10 cellular contexts compared by ENCODE assay signal in genomic region chr5:150498501-150498900, GRCh38. TPM values are rescaled to one million over a fixed set of nuclear protein-coding genes. Genes with fewer than 3 reads are reported as not detected.
A peak's percentile ranks its signal among the peaks of the same experiment; 100 is the strongest.
DNase-seq lines count a peak whose midpoint lies in the region; ATAC-seq and TF ChIP-seq lines count a peak whose summit lies in the region.
"Had no signal": no experiment of that assay in that cellular context is flagged by ENCODE, and none has a peak within 500 bp of the region (broad histone marks: within the 10 kb centered on the region; RNA-seq: fewer than 3 reads in every experiment).

No MANE protein-coding gene starts in this region.

- H3K36me3 Mint-ChIP-seq in glutamatergic neuron (ENCODE audit: unreplicated experiment) (no peaks in the 10 kb centered on the region), osteocyte (ENCODE audit: unreplicated experiment) (no peaks in the 10 kb centered on the region)
- no peaks in the 10 kb centered on the region for H3K36me3 Mint-ChIP-seq in activated T-cell treated with anti-CD3 and anti-CD28 coated beads, Interleukin-2, amount 50 U/mL, for 72 hours (ENCODE audit: insufficient read depth in 2 of 2)
- H3K36me3 Mint-ChIP-seq: CD4-positive, CD25-positive, alpha-beta regulatory T cell had no signal

- H3K4me3 ChIP-seq in AG04449 (ENCODE audit: low read depth, low read length), result peak overlapping the region; percentile 15

- peak overlapping the region; percentile 94 for H3K27ac Mint-ChIP-seq in glutamatergic neuron (ENCODE audit: unreplicated experiment)
- peak overlapping the region; percentile 94 for H3K27ac Mint-ChIP-seq in osteocyte (ENCODE audit: unreplicated experiment)
- H3K27ac Mint-ChIP-seq in activated T-cell treated with anti-CD3 and anti-CD28 coated beads, Interleukin-2, amount 50 U/mL, for 72 hours, result no peak overlapping the region
- H3K27ac Mint-ChIP-seq: activated naive CD8-positive, alpha-beta T cell treated with anti-CD3 and anti-CD28 coated beads, Interleukin-2, amount 50 U/mL, for 24 hours; CD4-positive, CD25-positive, alpha-beta regulatory T cell had no signal

- H3K27ac ChIP-seq in RWPE1, result peak overlapping the region; percentile 97

- H3K4me3 Mint-ChIP-seq in glutamatergic neuron (ENCODE audit: unreplicated experiment), result peak overlapping the region; percentile 75
- H3K4me3 Mint-ChIP-seq in osteocyte (ENCODE audit: unreplicated experiment), result no peak overlapping the region
- no peak overlapping the region for H3K4me3 Mint-ChIP-seq in activated T-cell treated with anti-CD3 and anti-CD28 coated beads, Interleukin-2, amount 50 U/mL, for 72 hours
- H3K4me3 Mint-ChIP-seq: activated naive CD8-positive, alpha-beta T cell treated with anti-CD3 and anti-CD28 coated beads, Interleukin-2, amount 50 U/mL, for 24 hours had no signal

- DNase-seq in AG04449 (ENCODE audit: low read depth, low spot score), result no peak
- DNase-seq in RWPE1 (ENCODE audit: low spot score), result no peak
- DNase-seq in glutamatergic neuron, result no peak
- DNase-seq in osteocyte (ENCODE audit: extremely low spot score, unreplicated experiment), result no peak
- no peak for DNase-seq in OCI-M1 (lab: John Stamatoyannopoulos, UW)
- DNase-seq in activated T-cell treated with anti-CD3 and anti-CD28 coated beads, Interleukin-2, amount 50 U/mL, for 72 hours, result no peak
- DNase-seq: activated naive CD8-positive, alpha-beta T cell treated with anti-CD3 and anti-CD28 coated beads, Interleukin-2, amount 50 U/mL, for 24 hours; CD4-positive, CD25-positive, alpha-beta regulatory T cell had no signal

- ATAC-seq in GM18511 (IDR thresholded peaks at IDR 0.05; ENCODE audit: unreplicated experiment) (no peak), GM18870 (IDR thresholded peaks at IDR 0.05; ENCODE audit: unreplicated experiment) (no peak)
- no peak for ATAC-seq in activated T-cell treated with anti-CD3 and anti-CD28 coated beads, Interleukin-2, amount 50 U/mL, for 72 hours (replicated peaks in 1 of 2)
- ATAC-seq: activated naive CD8-positive, alpha-beta T cell treated with anti-CD3 and anti-CD28 coated beads, Interleukin-2, amount 50 U/mL, for 24 hours had no signal

- H3K4me1 Mint-ChIP-seq in glutamatergic neuron (ENCODE audit: low read depth, unreplicated experiment) (peaks cover 49% of the 10 kb centered on the region), osteocyte (ENCODE audit: unreplicated experiment) (peaks cover 62% of the 10 kb centered on the region)
- no peaks in the 10 kb centered on the region for H3K4me1 Mint-ChIP-seq in activated T-cell treated with anti-CD3 and anti-CD28 coated beads, Interleukin-2, amount 50 U/mL, for 72 hours (ENCODE audit: low read depth)
- H3K4me1 Mint-ChIP-seq: activated naive CD8-positive, alpha-beta T cell treated with anti-CD3 and anti-CD28 coated beads, Interleukin-2, amount 50 U/mL, for 24 hours; CD4-positive, CD25-positive, alpha-beta regulatory T cell had no signal

- H3K27me3 Mint-ChIP-seq in glutamatergic neuron (ENCODE audit: unreplicated experiment) (peaks cover 21% of the 10 kb centered on the region), osteocyte (ENCODE audit: unreplicated experiment) (no peaks in the 10 kb centered on the region)
- H3K27me3 Mint-ChIP-seq in activated T-cell treated with anti-CD3 and anti-CD28 coated beads, Interleukin-2, amount 50 U/mL, for 72 hours (ENCODE audit: low read depth), result no peaks in the 10 kb centered on the region
- H3K27me3 Mint-ChIP-seq: activated naive CD8-positive, alpha-beta T cell treated with anti-CD3 and anti-CD28 coated beads, Interleukin-2, amount 50 U/mL, for 24 hours had no signal

- POLR2A ChIA-PET in AG04449 (lab: Yijun Ruan, JAX) (interaction anchor here (1.2 to 4.0 kb wide), 7 partner anchors 9 to 32 kb away, joined by 3 to 25 read pairs (median 5); no protein-coding TSS in a partner anchor), RWPE1 (lab: Yijun Ruan, JAX; ENCODE audit: low non-redundant PET) (interaction anchor here (0.6 kb wide), 2 partner anchors 40 to 1436 kb away, joined by 3 to 5 read pairs; partner anchors contain the start of gene SH3TC2)

- H3K9me3 Mint-ChIP-seq in glutamatergic neuron (ENCODE audit: unreplicated experiment) (peaks cover 11% of the 10 kb centered on the region), osteocyte (ENCODE audit: unreplicated experiment) (no peaks in the 10 kb centered on the region)
- no peaks in the 10 kb centered on the region for H3K9me3 Mint-ChIP-seq in activated T-cell treated with anti-CD3 and anti-CD28 coated beads, Interleukin-2, amount 50 U/mL, for 72 hours
- H3K9me3 Mint-ChIP-seq: activated naive CD8-positive, alpha-beta T cell treated with anti-CD3 and anti-CD28 coated beads, Interleukin-2, amount 50 U/mL, for 24 hours had no signal

- CTCF ChIA-PET in AG04449 (lab: Yijun Ruan, JAX) (interaction anchor here (0.7 to 5.0 kb wide), 7 partner anchors 11 to 62 kb away, joined by 3 to 17 read pairs (median 4); no protein-coding TSS in a partner anchor), RWPE1 (lab: Yijun Ruan, JAX) (interaction anchor here (1.5 to 2.2 kb wide), 2 partner anchors 11 to 40 kb away, joined by 7 read pairs; no protein-coding TSS in a partner anchor)

- TF ChIP-seq CTCF in AG04449 (IDR thresholded peaks at IDR 0.05; ENCODE audit: insufficient read depth, low read length, missing control alignments), result no peak
- no peak for TF ChIP-seq CTCF in RWPE1 (conservative IDR thresholded peaks at IDR 0.05; ENCODE audit: low read depth)
- TF ChIP-seq CTCF in glutamatergic neuron (IDR thresholded peaks at IDR 0.05; ENCODE audit: partially characterized antibody, unreplicated experiment), result no peak
- no peak for TF ChIP-seq CTCF in osteocyte (IDR thresholded peaks at IDR 0.05)

RNA-seq across cellular contexts. Expression of gene NDST1, which starts 9.4 kb away (rescaled TPM):
- total RNA-seq in glutamatergic neuron (ENCODE audit: unreplicated experiment) (160 TPM), osteocyte (110 and 118 TPM in 2 replicates)
- 1 to 10 TPM; 3.4 to 3.5 TPM for total RNA-seq in activated T-cell treated with anti-CD3 and anti-CD28 coated beads, Interleukin-2, amount 50 U/mL, for 72 hours

RNA-seq across cellular contexts. Expression of gene RPS14, which starts 49.0 kb away (rescaled TPM):
- total RNA-seq in glutamatergic neuron (ENCODE audit: unreplicated experiment) (1,465 TPM), osteocyte (1,748 and 1,798 TPM in 2 replicates)
- total RNA-seq in activated T-cell treated with anti-CD3 and anti-CD28 coated beads, Interleukin-2, amount 50 U/mL, for 72 hours, result 1,000 to 10,000 TPM; 2,954 to 3,917 TPM

Comparison
In these comparisons a context has a peak if more than half of its experiments do, and no peak if none do; other contexts are left out.
1. RNA of gene NDST1, which starts 9.4 kb away (total RNA-seq): 160 TPM in glutamatergic neuron (single experiment) and 110 to 118 TPM in osteocyte; 3.4 to 3.5 TPM in activated T-cell treated with anti-CD3 and anti-CD28 coated beads, Interleukin-2, amount 50 U/mL, for 72 hours; every median in the first group is over 10 times any median in the second.